In the genomic region with DNA sequence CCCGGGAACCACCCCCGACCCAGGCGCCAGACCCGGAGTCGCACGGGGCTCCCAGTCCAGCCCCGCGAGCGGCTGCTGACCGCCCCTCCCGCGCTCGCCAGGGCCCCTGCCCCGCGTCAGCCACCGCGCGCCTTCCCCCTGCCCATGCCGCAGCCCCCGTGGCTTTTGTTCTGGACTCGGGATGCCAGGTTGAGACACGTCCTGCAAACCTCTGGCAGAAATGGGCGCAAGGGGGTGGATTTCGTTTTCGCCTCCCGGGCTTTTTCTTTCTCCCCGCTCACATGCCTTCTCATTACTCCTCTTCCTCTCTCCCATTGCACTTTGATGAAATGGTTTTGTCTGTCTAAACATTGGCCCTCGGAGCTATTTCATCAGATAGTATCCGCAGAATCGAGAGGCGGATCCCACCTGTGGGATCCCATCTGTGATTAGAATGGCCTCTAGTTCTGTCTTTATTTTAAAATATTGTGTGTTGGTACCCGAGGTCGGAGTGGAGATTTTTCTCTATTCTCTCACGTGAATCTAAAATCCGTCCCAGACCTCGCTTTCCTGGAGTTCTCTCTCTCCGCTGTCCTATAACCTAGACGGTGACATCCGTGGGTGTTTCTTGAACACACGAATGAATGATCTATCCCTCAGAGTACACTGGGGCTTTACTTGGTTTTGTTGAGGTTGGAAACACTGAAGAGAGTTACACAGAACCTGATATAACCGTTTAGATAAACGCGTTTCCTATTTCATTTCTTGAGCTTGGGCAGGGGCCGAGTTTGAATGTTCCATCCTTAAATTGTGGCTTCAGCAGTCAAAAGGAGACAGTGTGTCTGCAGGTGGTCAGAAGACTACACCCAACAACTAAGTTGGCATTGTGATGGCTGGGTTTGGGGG, we compare ENCODE assay signal across 8 cellular contexts. TPM values are rescaled to one million over a fixed set of nuclear protein-coding genes. Genes with fewer than 3 reads are reported as not detected.
DNase-seq lines count a peak whose midpoint lies in the region; ATAC-seq and TF ChIP-seq lines count a peak whose summit lies in the region.

No MANE protein-coding gene starts in this region.

- peaks cover 3% of the 10 kb centered on the region for H3K36me3 Mint-ChIP-seq in CD8-positive, alpha-beta T cell
- H3K36me3 Mint-ChIP-seq in activated T-helper 2 cell treated with anti-CD3 and anti-CD28 coated beads, Interferon-gamma antibody, Interleukin-2, Interleukin-4, amounts not matched to agents 10 μg/mL and 5 μg/mL and 100 μg/mL, durations not matched to agents 14 hours and 24 hours and 36 hours (ENCODE audit: low read depth), result peaks cover 45% of the 10 kb centered on the region

- H3K27ac ChIP-seq in CD8-positive, alpha-beta T cell (ENCODE audit: low read depth, low read length), result peak overlapping the region; percentile 41
- H3K27ac ChIP-seq in HEK293 (ENCODE audit: extremely low read depth, low read depth, low read length), result peak overlapping the region; percentile 73; the same call in 1 of the 2 replicates
- no peak overlapping the region for H3K27ac ChIP-seq in stomach smooth muscle (ENCODE audit: low read length)

- peak overlapping the region; percentile 65 for H3K4me3 ChIP-seq in CD8-positive, alpha-beta T cell (ENCODE audit: low read depth, low read length)
- H3K4me3 ChIP-seq in HEK293 (ENCODE audit: low read depth, low read length) (peak overlapping the region; percentile 93), stomach smooth muscle (ENCODE audit: low read length in 2 of 2) (peak overlapping the region; percentile 70 to 74)

- no peaks in the 10 kb centered on the region for H3K27me3 ChIP-seq in CD8-positive, alpha-beta T cell (ENCODE audit: insufficient read depth, low read length)
- H3K27me3 ChIP-seq in stomach smooth muscle (ENCODE audit: control insufficient read depth in 1 of 2, insufficient read depth in 2 of 2, low read length in 2 of 2), result peaks cover 22 to 38% of the 10 kb centered on the region in 2 donors

- no peak for DNase-seq in CD8-positive, alpha-beta T cell
- no peak for DNase-seq in activated T-helper 2 cell treated with anti-CD3 and anti-CD28 coated beads, Interferon-gamma antibody, Interleukin-2, Interleukin-4, amounts not matched to agents 10 μg/mL and 5 μg/mL and 100 μg/mL, durations not matched to agents 14 hours and 24 hours and 36 hours (ENCODE audit: low spot score)
- DNase-seq in iPS-NIHi11 (ENCODE audit: low spot score) (peak; percentile 76), NCI-H1694 treated with DMSO at 0.1 percent for 48 hours (lab: John Stamatoyannopoulos, UW) (no peak), RPMI8226 (no peak)
- no peak for DNase-seq in central memory CD4-positive, alpha-beta T cell

- no peak for ATAC-seq in CD8-positive, alpha-beta T cell

- peaks cover 46% of the 10 kb centered on the region for H3K27me3 Mint-ChIP-seq in CD8-positive, alpha-beta T cell (ENCODE audit: low read depth)
- peaks cover 7% of the 10 kb centered on the region for H3K27me3 Mint-ChIP-seq in activated T-helper 2 cell treated with anti-CD3 and anti-CD28 coated beads, Interferon-gamma antibody, Interleukin-2, Interleukin-4, amounts not matched to agents 10 μg/mL and 5 μg/mL and 100 μg/mL, durations not matched to agents 14 hours and 24 hours and 36 hours (ENCODE audit: low read depth)

- H3K9me3 Mint-ChIP-seq in CD8-positive, alpha-beta T cell, result no peaks in the 10 kb centered on the region
- H3K9me3 Mint-ChIP-seq in activated T-helper 2 cell treated with anti-CD3 and anti-CD28 coated beads, Interferon-gamma antibody, Interleukin-2, Interleukin-4, amounts not matched to agents 10 μg/mL and 5 μg/mL and 100 μg/mL, durations not matched to agents 14 hours and 24 hours and 36 hours, result no peaks in the 10 kb centered on the region

- no peaks in the 10 kb centered on the region for H3K36me3 ChIP-seq in CD8-positive, alpha-beta T cell (ENCODE audit: insufficient read depth, low read length)
- no peaks in the 10 kb centered on the region; a peak in 1 of 3 replicates for H3K36me3 ChIP-seq in HEK293 (ENCODE audit: control insufficient read depth in 2 of 2, insufficient read depth in 1 of 2, low read length in 2 of 2)
- no peaks in the 10 kb centered on the region for H3K36me3 ChIP-seq in stomach smooth muscle (ENCODE audit: control insufficient read depth in 2 of 2, insufficient read depth in 2 of 2, low read length in 2 of 2)

- H3K4me1 Mint-ChIP-seq in CD8-positive, alpha-beta T cell (ENCODE audit: low read depth), result peaks cover 16% of the 10 kb centered on the region
- peaks cover 55% of the 10 kb centered on the region for H3K4me1 Mint-ChIP-seq in activated T-helper 2 cell treated with anti-CD3 and anti-CD28 coated beads, Interferon-gamma antibody, Interleukin-2, Interleukin-4, amounts not matched to agents 10 μg/mL and 5 μg/mL and 100 μg/mL, durations not matched to agents 14 hours and 24 hours and 36 hours (ENCODE audit: low read depth)

- no peak for TF ChIP-seq CTCF in CD8-positive, alpha-beta T cell (IDR thresholded peaks at IDR 0.05)
- no peak for TF ChIP-seq CTCF in HEK293 (tag by site-specific recombination; IDR thresholded peaks at IDR 0.05)

- peak overlapping the region; percentile 85 for H3K4me3 Mint-ChIP-seq in CD8-positive, alpha-beta T cell
- H3K4me3 Mint-ChIP-seq in activated T-helper 2 cell treated with anti-CD3 and anti-CD28 coated beads, Interferon-gamma antibody, Interleukin-2, Interleukin-4, amounts not matched to agents 10 μg/mL and 5 μg/mL and 100 μg/mL, durations not matched to agents 14 hours and 24 hours and 36 hours (ENCODE audit: low read depth), result peak overlapping the region; percentile 97

- no peak overlapping the region for H3K9ac ChIP-seq in stomach smooth muscle (ENCODE audit: low read length in 2 of 2)

- CTCF ChIA-PET in CD8-positive, alpha-beta T cell (lab: Charles Lee), result interaction anchor here (1.2 kb wide), 2 partner anchors 30 to 105 kb away, joined by 3 to 5 read pairs; no protein-coding TSS in a partner anchor
- CTCF ChIA-PET in HEK293 (lab: Yijun Ruan, JAX), result interaction anchor here (0.7 to 1.1 kb wide), 2 partner anchors 112 to 208 kb away, joined by 3 read pairs; partner anchors contain the start of gene HEATR1

- H3K27ac Mint-ChIP-seq in CD8-positive, alpha-beta T cell, result no peak overlapping the region
- peak overlapping the region; percentile 95 for H3K27ac Mint-ChIP-seq in activated T-helper 2 cell treated with anti-CD3 and anti-CD28 coated beads, Interferon-gamma antibody, Interleukin-2, Interleukin-4, amounts not matched to agents 10 μg/mL and 5 μg/mL and 100 μg/mL, durations not matched to agents 14 hours and 24 hours and 36 hours

- POLR2A ChIA-PET in CD8-positive, alpha-beta T cell (lab: Charles Lee), result no interaction called here
- POLR2A ChIA-PET in HEK293 (lab: Yijun Ruan, JAX), result interaction anchor here (0.7 to 2.1 kb wide), 7 partner anchors 11 to 139 kb away, joined by 3 to 12 read pairs (median 3); no protein-coding TSS in a partner anchor

- H3K9me3 ChIP-seq in CD8-positive, alpha-beta T cell (ENCODE audit: low read length), result no peaks in the 10 kb centered on the region
- no peaks in the 10 kb centered on the region for H3K9me3 ChIP-seq in HEK293 (ENCODE audit: control insufficient read depth, insufficient read depth, low read depth, low read length)
- H3K9me3 ChIP-seq in stomach smooth muscle (ENCODE audit: control insufficient read depth in 2 of 2, low read length in 2 of 2), result no peaks in the 10 kb centered on the region

- peaks cover 5% of the 10 kb centered on the region for H3K4me1 ChIP-seq in CD8-positive, alpha-beta T cell (ENCODE audit: insufficient read depth, low read length)
- H3K4me1 ChIP-seq in HEK293 (ENCODE audit: control insufficient read depth, insufficient read depth, low read length), result peaks cover 13% of the 10 kb centered on the region
- peaks cover 9% of the 10 kb centered on the region for H3K4me1 ChIP-seq in stomach smooth muscle (ENCODE audit: control insufficient read depth, insufficient read depth, low read length)

- intact Hi-C loops in CD8-positive, alpha-beta T cell (cut with DNase I, micrococcal nuclease), result no loop called here
- intact Hi-C loops in activated T-helper 2 cell treated with anti-CD3 and anti-CD28 coated beads, Interferon-gamma antibody, Interleukin-2, Interleukin-4, amounts not matched to agents 10 μg/mL and 5 μg/mL and 100 μg/mL, durations not matched to agents 14 hours and 24 hours and 36 hours (cut with micrococcal nuclease), result loop anchor here (1.0 to 10.0 kb wide), 10 partner anchors 20 to 754 kb away; partner anchors contain the start of genes GPR137B, LYST and MTR

TF ChIP-seq in HEK293, 187 proteins besides CTCF, POLR2A, EP300 and RAD21 (continues in another document):
- TF ChIP-seq ZNF600 (tag by site-specific recombination; IDR thresholded peaks at IDR 0.05) (peak; percentile 67; the same call in 1 of the 2 replicates), ZNF664 (tag by site-specific recombination; IDR thresholded peaks at IDR 0.05) (peak; percentile 8; the same call in 1 of the 2 replicates), REST (tag by site-specific recombination; IDR thresholded peaks at IDR 0.05) (peak; percentile 5; the same call in 1 of the 2 replicates), ZNF37A (tag by site-specific recombination; IDR thresholded peaks at IDR 0.05) (no peak)

RNA-seq across cellular contexts. Expression of gene EDARADD, which starts 1.9 kb away (rescaled TPM):
- total RNA-seq in CD8-positive, alpha-beta T cell, result 1 to 10 TPM; 1.2 to 1.5 TPM
- total RNA-seq in activated T-helper 2 cell treated with anti-CD3 and anti-CD28 coated beads, Interferon-gamma antibody, Interleukin-2, Interleukin-4, amounts not matched to agents 10 μg/mL and 5 μg/mL and 100 μg/mL, durations not matched to agents 14 hours and 24 hours and 36 hours, result 53.8 and 54.8 TPM in 2 replicates

Comparison
In these comparisons a context has a peak if more than half of its experiments do, and no peak if none do; other contexts are left out.
1. RNA of gene EDARADD, which starts 1.9 kb away (total RNA-seq): 53.8 to 54.8 TPM in activated T-helper 2 cell treated with anti-CD3 and anti-CD28 coated beads, Interferon-gamma antibody, Interleukin-2, Interleukin-4, amounts not matched to agents 10 μg/mL and 5 μg/mL and 100 μg/mL, durations not matched to agents 14 hours and 24 hours and 36 hours; 1.2 to 1.5 TPM in CD8-positive, alpha-beta T cell; every median in the first group is over 10 times any median in the second.
2. Peak in every context shown above with its lines, with median percentiles within 50 percentile points of each other: H3K4me3 ChIP-seq.